ENCODE assay signal across 8 cellular contexts in genomic region chr3:172107403-172107802, GRCh38.
DNase-seq lines count a peak whose midpoint lies in the region; ATAC-seq and TF ChIP-seq lines count a peak whose summit lies in the region.

No MANE protein-coding gene starts in this region.

- peaks cover 7% of the 10 kb centered on the region; the same call in 1 of the 2 replicates for H3F3A ChIP-seq in DOHH2 (ENCODE audit: control insufficient read depth, insufficient read depth)

- H3K79me2 ChIP-seq in DOHH2 (ENCODE audit: control insufficient read depth, low read length) (peaks cover 31% of the 10 kb centered on the region), trophoblast cell (ENCODE audit: control insufficient read depth, insufficient read depth, low read length, poor library complexity) (peaks cover 6% of the 10 kb centered on the region)

- H3K4me3 Mint-ChIP-seq in activated T-helper 17 cell treated with anti-CD3 and anti-CD28 coated beads, Interleukin-2, amount 50 U/mL, for 72 hours = peak overlapping the region; percentile 75

- no peak overlapping the region for H2AK5ac ChIP-seq in trophoblast cell (ENCODE audit: low read length)

- no peaks in the 10 kb centered on the region for H3K9me3 Mint-ChIP-seq in activated T-helper 17 cell treated with anti-CD3 and anti-CD28 coated beads, Interleukin-2, amount 50 U/mL, for 72 hours

- H4K91ac ChIP-seq in trophoblast cell (ENCODE audit: low read depth, low read length) = no peak overlapping the region

- H3K4me3 ChIP-seq in DOHH2 (ENCODE audit: low read length) (peak overlapping the region; percentile 61), HL-60 (replicated peaks; ENCODE audit: insufficient read depth, low read length) (no peak overlapping the region), trophoblast cell (ENCODE audit: low read depth, low read length) (no peak overlapping the region), tibial artery (no peak overlapping the region), uterus (no peak overlapping the region)

- H3K27me3 ChIP-seq in DOHH2 (ENCODE audit: control insufficient read depth, low read length) (no peaks in the 10 kb centered on the region), HL-60 (ENCODE audit: insufficient read depth, poor library complexity, severe bottlenecking) (no peaks in the 10 kb centered on the region), trophoblast cell (ENCODE audit: insufficient read depth, low read length) (no peaks in the 10 kb centered on the region), tibial artery (no peaks in the 10 kb centered on the region), uterus (no peaks in the 10 kb centered on the region)

- DNase-seq in HL-60 (ENCODE audit: low read depth in 1 of 2, low spot score in 1 of 2) (no peak), trophoblast cell (peak in 1 of 2 donors; percentile 19), NCI-H1694 (lab: John Stamatoyannopoulos, UW) (no peak), tibial artery (no peak), uterus (no peak)

- H4K20me1 ChIP-seq in DOHH2 (ENCODE audit: control insufficient read depth, insufficient read depth, low read depth, low read length) = peaks cover 14% of the 10 kb centered on the region; the same call in 1 of the 2 replicates

- ATAC-seq in GM21381 (IDR thresholded peaks at IDR 0.05; ENCODE audit: unreplicated experiment) = peak; percentile 85
- peak; percentile 91 for ATAC-seq in activated T-helper 17 cell treated with anti-CD3 and anti-CD28 coated beads, Interleukin-2, amount 50 U/mL, for 72 hours (replicated peaks)

- H3K4me2 ChIP-seq in DOHH2 (ENCODE audit: low read length) = peak overlapping the region; percentile 83
- no peak overlapping the region for H3K4me2 ChIP-seq in trophoblast cell (ENCODE audit: low read length)

- no peaks in the 10 kb centered on the region for H3K79me1 ChIP-seq in trophoblast cell (ENCODE audit: low read length)

- no peaks in the 10 kb centered on the region for H3K27me3 Mint-ChIP-seq in activated T-helper 17 cell treated with anti-CD3 and anti-CD28 coated beads, Interleukin-2, amount 50 U/mL, for 72 hours

- no peak overlapping the region for H2BK5ac ChIP-seq in trophoblast cell (ENCODE audit: low read depth, low read length, poor library complexity)

- intact Hi-C loops in tibial artery (cut with DNase I; ENCODE audit: low total_unique reads) (no loop called here), uterus (cut with DNase I; ENCODE audit: low total_unique reads) (no loop called here)

- no peak for TF ChIP-seq POLR2A in uterus (IDR thresholded peaks at IDR 0.05)

- H3K4ac ChIP-seq in trophoblast cell (ENCODE audit: low read depth, low read length) = peak overlapping the region; percentile 33

- H3K9me3 ChIP-seq in DOHH2 (ENCODE audit: control insufficient read depth, insufficient read depth, low read length) (no peaks in the 10 kb centered on the region), trophoblast cell (ENCODE audit: insufficient read depth, low read depth, low read length) (no peaks in the 10 kb centered on the region), tibial artery (no peaks in the 10 kb centered on the region), uterus (no peaks in the 10 kb centered on the region)

- H3K27ac Mint-ChIP-seq in activated T-helper 17 cell treated with anti-CD3 and anti-CD28 coated beads, Interleukin-2, amount 50 U/mL, for 72 hours = peak overlapping the region; percentile 88

- H3K4me1 Mint-ChIP-seq in activated T-helper 17 cell treated with anti-CD3 and anti-CD28 coated beads, Interleukin-2, amount 50 U/mL, for 72 hours = peaks cover 54% of the 10 kb centered on the region

- H4K12ac ChIP-seq in trophoblast cell (ENCODE audit: low read depth, low read length) = no peak overlapping the region

- H3K36me3 Mint-ChIP-seq in activated T-helper 17 cell treated with anti-CD3 and anti-CD28 coated beads, Interleukin-2, amount 50 U/mL, for 72 hours (ENCODE audit: low read depth) = peaks cover 11% of the 10 kb centered on the region

- H2BK12ac ChIP-seq in trophoblast cell (ENCODE audit: low read length) = no peak overlapping the region

- TF ChIP-seq CTCF in DOHH2 (IDR thresholded peaks at IDR 0.05; ENCODE audit: low read depth, low read length, poor library complexity, severe bottlenecking) (no peak), HL-60 (IDR thresholded peaks at IDR 0.05; ENCODE audit: insufficient read depth, low read length) (no peak), tibial artery (IDR thresholded peaks at IDR 0.05) (no peak), uterus (IDR thresholded peaks at IDR 0.05) (no peak)

- H3K4me1 ChIP-seq in DOHH2 (ENCODE audit: control insufficient read depth, low read length) (peaks cover 62% of the 10 kb centered on the region), trophoblast cell (ENCODE audit: control insufficient read depth in 1 of 2, insufficient read depth in 2 of 2, low read length in 2 of 2) (peaks cover 2 to 4% of the 10 kb centered on the region in 2 experiments), tibial artery (peaks cover 0 to 65% (median 43%) of the 10 kb centered on the region in 4 donors), uterus (peaks cover 0 to 13% of the 10 kb centered on the region in 2 donors)

- H4K8ac ChIP-seq in trophoblast cell (ENCODE audit: low read depth, low read length) = no peak overlapping the region

- H3K14ac ChIP-seq in trophoblast cell (ENCODE audit: low read length) = no peak overlapping the region

- H3K27ac ChIP-seq in DOHH2 (ENCODE audit: low read depth, low read length) = peak overlapping the region; percentile 35
- peak overlapping the region; percentile 66 for H3K27ac ChIP-seq in HL-60 (replicated peaks)
- no peak overlapping the region for H3K27ac ChIP-seq in trophoblast cell (ENCODE audit: low read depth, low read length)
- H3K27ac ChIP-seq in tibial artery = no peak overlapping the region
- peak overlapping the region in 1 of 2 donors; percentile 2 for H3K27ac ChIP-seq in uterus

- no peaks in the 10 kb centered on the region for H3K36me3 ChIP-seq in DOHH2 (ENCODE audit: control insufficient read depth, low read length)
- peaks cover 1% of the 10 kb centered on the region in 2 experiments for H3K36me3 ChIP-seq in trophoblast cell (ENCODE audit: control insufficient read depth in 1 of 2, insufficient read depth in 2 of 2, low read length in 2 of 2)
- H3K36me3 ChIP-seq in tibial artery = peaks cover 0 to 3% (median 0%) of the 10 kb centered on the region in 3 donors
- H3K36me3 ChIP-seq in uterus = no peaks in the 10 kb centered on the region

- H3K18ac ChIP-seq in trophoblast cell (ENCODE audit: low read length) = no peak overlapping the region

- H2AFZ ChIP-seq in trophoblast cell (ENCODE audit: insufficient read depth, low read length, poor library complexity) = no peak overlapping the region

- H3K23ac ChIP-seq in trophoblast cell (ENCODE audit: low read length) = no peak overlapping the region

- no peak overlapping the region for H3K9ac ChIP-seq in trophoblast cell (ENCODE audit: low read length)

- no CpG with 5 or more reads among the region's 4 CpGs for WGBS in trophoblast cell (ENCODE audit: extremely low coverage, insufficient coverage, insufficient read length)

- no peaks in the 10 kb centered on the region for H3K9me2 ChIP-seq in DOHH2 (replicated peaks; ENCODE audit: control insufficient read depth, low read length)

- no peak overlapping the region for H2BK120ac ChIP-seq in trophoblast cell (ENCODE audit: insufficient read depth, low read length, poor library complexity)

Comparison
In these comparisons a context has a peak if more than half of its experiments do, and no peak if none do; other contexts are left out.
1. H3K27ac ChIP-seq: peak in DOHH2 (single experiment) and HL-60 (single experiment); none in trophoblast cell (single experiment) and tibial artery (0 of 2).